Comparison of ENCODE assay signal across 14 cellular contexts in genomic region chr5:81525690-81526089, GRCh38.
DNase-seq lines count a peak whose midpoint lies in the region; ATAC-seq and TF ChIP-seq lines count a peak whose summit lies in the region.
"Had no signal": no experiment of that assay in that cellular context is flagged by ENCODE, and none has a peak within 500 bp of the region (broad histone marks: within the 10 kb centered on the region; RNA-seq: fewer than 3 reads in every experiment).

No MANE protein-coding gene starts in this region.

- no peaks in the 10 kb centered on the region for H3K27me3 Mint-ChIP-seq in MCF 10A (ENCODE audit: insufficient read depth, unreplicated experiment)
- H3K27me3 Mint-ChIP-seq: CD4-positive, CD25-positive, alpha-beta regulatory T cell had no signal

- H2AFZ ChIP-seq in mammary epithelial cell (ENCODE audit: low read depth, low read length) (no peak overlapping the region), PC-3 (ENCODE audit: low read length) (no peak overlapping the region)

- H3K4me1 ChIP-seq in mammary epithelial cell (ENCODE audit: insufficient read depth, low read length) (no peaks in the 10 kb centered on the region), PC-3 (ENCODE audit: insufficient read depth, low read length) (peaks cover 5% of the 10 kb centered on the region; the same call in 1 of the 2 replicates)

- H4K20me1 ChIP-seq in mammary epithelial cell (ENCODE audit: insufficient read depth, low read length) (no peaks in the 10 kb centered on the region), PC-3 (ENCODE audit: low read length) (no peaks in the 10 kb centered on the region)

- H3K79me2 ChIP-seq in mammary epithelial cell (ENCODE audit: insufficient read depth, low read length) (no peaks in the 10 kb centered on the region), PC-3 (ENCODE audit: low read length) (no peaks in the 10 kb centered on the region)

- BruUV-seq in MCF 10A (replicated peaks; lab: Mats Ljungman, UMichigan), result no TSS peak
- no TSS peak for BruUV-seq in mammary epithelial cell (replicated peaks; lab: Mats Ljungman, UMichigan)
- BruUV-seq in PC-3 (replicated peaks; lab: Mats Ljungman, UMichigan), result no TSS peak

- H3K9me3 Mint-ChIP-seq in MCF 10A (ENCODE audit: unreplicated experiment), result no peaks in the 10 kb centered on the region

- no peaks in the 10 kb centered on the region for H3K9me2 ChIP-seq in PC-3 (replicated peaks; ENCODE audit: low read length)

- dilution Hi-C loops in mammary epithelial cell (cut with HindIII; ENCODE audit: low sequenced_read_pairs), result no loop called here

- H3K4me3 ChIP-seq in mammary epithelial cell (replicated peaks in 1 of 3; ENCODE audit: insufficient read depth in 1 of 3, low read depth in 2 of 3, low read length in 3 of 3) (no peak overlapping the region), PC-3 (ENCODE audit: low read length) (no peak overlapping the region), epithelial cell of esophagus (ENCODE audit: low read length) (no peak overlapping the region), dorsolateral prefrontal cortex (no peak overlapping the region)
- H3K4me3 ChIP-seq: SK-N-MC, stomach had no signal

- CTCF ChIA-PET in MCF 10A (lab: Yijun Ruan, JAX), result interaction anchor here (0.5 kb wide), 1 partner anchor 604 kb away, joined by 3 read pairs; no protein-coding TSS in a partner anchor
- CTCF ChIA-PET in mammary epithelial cell (lab: Charles Lee; ENCODE audit: low non-redundant PET), result no interaction called here
- CTCF ChIA-PET in PC-3 (lab: Charles Lee), result interaction anchor here (0.6 kb wide), 1 partner anchor 331 kb away, joined by 3 read pairs; no protein-coding TSS in a partner anchor

- in situ Hi-C loops in mammary epithelial cell (cut with MboI; ENCODE audit: low sequenced_read_pairs in 2 of 2), result loop anchor here in 1 of 2 donors (25.0 kb wide), 1 partner anchor 212 kb away; no protein-coding TSS in a partner anchor

- H3K27ac Mint-ChIP-seq in MCF 10A (ENCODE audit: low read depth, unreplicated experiment), result no peak overlapping the region
- H3K27ac Mint-ChIP-seq: CD4-positive, CD25-positive, alpha-beta regulatory T cell had no signal

- H3K27ac ChIP-seq in mammary epithelial cell (ENCODE audit: insufficient read depth, low read depth, low read length), result no peak overlapping the region
- H3K27ac ChIP-seq in PC-3 (ENCODE audit: low read length), result peak overlapping the region; percentile 61
- no peak overlapping the region for H3K27ac ChIP-seq in dorsolateral prefrontal cortex
- H3K27ac ChIP-seq: SK-N-MC, stomach had no signal

- H3K4me2 ChIP-seq in mammary epithelial cell (ENCODE audit: insufficient read depth, low read depth, low read length) (no peak overlapping the region), PC-3 (ENCODE audit: low read length) (no peak overlapping the region)

- TF ChIP-seq CTCF in MCF 10A (IDR thresholded peaks at IDR 0.05; ENCODE audit: unreplicated experiment) (no peak), mammary epithelial cell (conservative IDR thresholded peaks at IDR 0.05 in 1 of 2, IDR thresholded peaks at IDR 0.05 in 1 of 2; ENCODE audit: extremely low read depth in 1 of 2, insufficient read depth in 1 of 2, low read depth in 1 of 2, low read length in 2 of 2) (no peak), PC-3 (conservative IDR thresholded peaks at IDR 0.05; ENCODE audit: low read depth, low read length) (no peak), epithelial cell of esophagus (IDR thresholded peaks at IDR 0.05; ENCODE audit: insufficient read depth, low read depth, low read length, missing control alignments) (no peak), dorsolateral prefrontal cortex (IDR thresholded peaks at IDR 0.05 in 54 of 56, conservative IDR thresholded peaks at IDR 0.05 in 2 of 56; ENCODE audit: low read depth in 1 of 56, partially characterized antibody in 56 of 56) (no peak)

- peaks cover 5% of the 10 kb centered on the region for H3K36me3 Mint-ChIP-seq in MCF 10A (ENCODE audit: insufficient read depth, unreplicated experiment)

- H3K9me3 ChIP-seq in mammary epithelial cell (replicated peaks; ENCODE audit: insufficient read depth, low read length), result no peaks in the 10 kb centered on the region
- no peaks in the 10 kb centered on the region for H3K9me3 ChIP-seq in PC-3 (ENCODE audit: low read length)
- H3K9me3 ChIP-seq: stomach had no signal

- no peaks in the 10 kb centered on the region for H3F3A ChIP-seq in PC-3 (ENCODE audit: low read length, unreplicated experiment)

- peaks cover 7% of the 10 kb centered on the region for H3K4me1 Mint-ChIP-seq in MCF 10A (ENCODE audit: insufficient read depth, unreplicated experiment)

- H3K27me3 ChIP-seq in mammary epithelial cell (ENCODE audit: insufficient read depth, low read length) (no peaks in the 10 kb centered on the region), PC-3 (ENCODE audit: low read length) (no peaks in the 10 kb centered on the region), dorsolateral prefrontal cortex (no peaks in the 10 kb centered on the region)
- H3K27me3 ChIP-seq: stomach had no signal

- peak; percentile 41 for DNase-seq in MCF 10A (ENCODE audit: unreplicated experiment)
- DNase-seq in mammary epithelial cell, result no peak
- DNase-seq in PC-3, result peak; percentile 31
- peak; percentile 28 for DNase-seq in epithelial cell of esophagus (ENCODE audit: low read depth)
- peak; percentile 30 for DNase-seq in stromal cell of bone marrow (ENCODE audit: low read depth)
- no peak for DNase-seq in stimulated activated CD4-positive, alpha-beta T cell treated with anti-CD3 and anti-CD28 coated beads, Interleukin-2, amount 100 ng/mL, for 24 hours
- no peak for DNase-seq in dorsolateral prefrontal cortex
- DNase-seq: aorta; NCI-H1105 treated with DMSO at 0.1 percent for 48 hours; stimulated activated CD4-positive, alpha-beta T cell treated with anti-CD3 and anti-CD28 coated beads, Interleukin-4, amount 100 ng/mL, for 1 hour; stomach had no signal

- H3K4me3 Mint-ChIP-seq in MCF 10A (ENCODE audit: unreplicated experiment), result no peak overlapping the region
- H3K4me3 Mint-ChIP-seq: CD4-positive, CD25-positive, alpha-beta regulatory T cell had no signal

- no peak overlapping the region for H3K9ac ChIP-seq in mammary epithelial cell (ENCODE audit: insufficient read depth, low read length)
- no peak overlapping the region for H3K9ac ChIP-seq in PC-3 (ENCODE audit: low read length)

- POLR2A ChIA-PET in MCF 10A (lab: Yijun Ruan, JAX) (no interaction called here), PC-3 (lab: Charles Lee; ENCODE audit: unreplicated experiment) (no interaction called here)

- H3K36me3 ChIP-seq in mammary epithelial cell (ENCODE audit: insufficient read depth, low read length), result no peaks in the 10 kb centered on the region
- H3K36me3 ChIP-seq in PC-3 (ENCODE audit: low read depth, low read length), result no peaks in the 10 kb centered on the region
- H3K36me3 ChIP-seq: stomach had no signal

- peak; percentile 33; the same call in 1 of the 2 replicates for ATAC-seq in PC-3
- ATAC-seq in HG03520 (IDR thresholded peaks at IDR 0.05; ENCODE audit: unreplicated experiment), result no peak

- intact Hi-C loops in MCF 10A (cut with micrococcal nuclease), result no loop called here
- intact Hi-C loops in mammary epithelial cell (cut with micrococcal nuclease), result no loop called here
- intact Hi-C loops in PC-3 (cut with micrococcal nuclease), result no loop called here
- intact Hi-C loops in dorsolateral prefrontal cortex (cut with DNase I), result no loop called here

- WGBS in mammary epithelial cell (ENCODE audit: low coverage, missing lambda C conversion rate), result 79% methylated on average over 2 of the region's 2 CpGs

Comparison
In these comparisons a context has a peak if more than half of its experiments do, and no peak if none do; other contexts are left out.
1. DNase-seq: peak in MCF 10A (single experiment), PC-3 (single experiment), epithelial cell of esophagus (single experiment) and stromal cell of bone marrow (single experiment); none in mammary epithelial cell (single experiment), stimulated activated CD4-positive, alpha-beta T cell treated with anti-CD3 and anti-CD28 coated beads, Interleukin-2, amount 100 ng/mL, for 24 hours (0 of 2) and dorsolateral prefrontal cortex (0 of 10).